Comparison of ENCODE assay signal across 8 cellular contexts in genomic region chr10:104642311-104643022, GRCh38.
DNase-seq lines count a peak whose midpoint lies in the region; ATAC-seq and TF ChIP-seq lines count a peak whose summit lies in the region.

No MANE protein-coding gene starts in this region.

- CTCF ChIA-PET in RWPE1 (lab: Yijun Ruan, JAX): no interaction called here

- no peaks in the 10 kb centered on the region for H3K36me3 ChIP-seq in iPS-18a (ENCODE audit: control insufficient read depth, low read depth, low read length)

- H3K9ac ChIP-seq in iPS-18a (ENCODE audit: low read length): no peak overlapping the region

- ATAC-seq in stimulated activated naive CD8-positive, alpha-beta T cell treated with anti-CD3 and anti-CD28 coated beads, Interleukin-15, Interleukin-2, amounts not matched to agents 100 U/mL and 50 U/mL, for 24 hours: peak; percentile 42

- POLR2A ChIA-PET in RWPE1 (lab: Yijun Ruan, JAX; ENCODE audit: low non-redundant PET): no interaction called here

- H3K9me3 ChIP-seq in iPS-18a (ENCODE audit: control insufficient read depth, low read depth, low read length): no peaks in the 10 kb centered on the region

- no peak overlapping the region for H3K27ac ChIP-seq in iPS-18a (ENCODE audit: low read length)
- H3K27ac ChIP-seq in RWPE1: no peak overlapping the region

- TF ChIP-seq CTCF in RWPE1 (conservative IDR thresholded peaks at IDR 0.05; ENCODE audit: low read depth): no peak

- peaks cover 8% of the 10 kb centered on the region for H3K4me1 ChIP-seq in iPS-18a (ENCODE audit: control insufficient read depth, low read depth, low read length)

- DNase-seq in activated CD4-positive, alpha-beta T cell treated with anti-CD3 and anti-CD28 coated beads, Interleukin-2, amount 50 U/mL, for 48 hours: peak; percentile 55 to 59
- DNase-seq in activated CD4-positive, alpha-beta T cell treated with anti-CD3 and anti-CD28 coated beads, Interleukin-2, amount 50 U/mL, for 4 hours: no peak
- DNase-seq in amniotic epithelial cell (ENCODE audit: low read depth) (peak; percentile 16), NCI-H510A (lab: John Stamatoyannopoulos, UW) (no peak), NCI-H1436 (lab: John Stamatoyannopoulos, UW) (no peak), RWPE1 (ENCODE audit: low spot score) (no peak)
- DNase-seq in stimulated activated naive CD8-positive, alpha-beta T cell treated with anti-CD3 and anti-CD28 coated beads, Interleukin-15, Interleukin-2, amounts not matched to agents 100 U/mL and 50 U/mL, for 24 hours: peak; percentile 46

- peak overlapping the region; percentile 76 for H3K4me3 ChIP-seq in iPS-18a (ENCODE audit: low read length)

- H3K27me3 ChIP-seq in iPS-18a (ENCODE audit: control insufficient read depth, insufficient read depth, low read length): peaks cover 78% of the 10 kb centered on the region

Comparison
In these comparisons a context has a peak if more than half of its experiments do, and no peak if none do; other contexts are left out.
1. DNase-seq: peak in activated CD4-positive, alpha-beta T cell treated with anti-CD3 and anti-CD28 coated beads, Interleukin-2, amount 50 U/mL, for 48 hours (2 of 2), amniotic epithelial cell (single experiment) and stimulated activated naive CD8-positive, alpha-beta T cell treated with anti-CD3 and anti-CD28 coated beads, Interleukin-15, Interleukin-2, amounts not matched to agents 100 U/mL and 50 U/mL, for 24 hours (single experiment); none in activated CD4-positive, alpha-beta T cell treated with anti-CD3 and anti-CD28 coated beads, Interleukin-2, amount 50 U/mL, for 4 hours (0 of 2), NCI-H510A (single experiment), NCI-H1436 (single experiment) and RWPE1 (single experiment).